Comparison of ENCODE assay signal across 20 cellular contexts in genomic region chr9:4079346-4079745, GRCh38.
DNase-seq lines count a peak whose midpoint lies in the region; ATAC-seq, FAIRE-seq and TF ChIP-seq lines count a peak whose summit lies in the region.
"Had no signal": no experiment of that assay in that cellular context is flagged by ENCODE, and none has a peak within 500 bp of the region (broad histone marks: within the 10 kb centered on the region; RNA-seq: fewer than 3 reads in every experiment).

No MANE protein-coding gene starts in this region.

- H3K4me1 Mint-ChIP-seq in astrocyte (ENCODE audit: low read depth, unreplicated experiment) = peaks cover 35% of the 10 kb centered on the region
- peaks cover 0 to 3% of the 10 kb centered on the region in 2 donors for H3K4me1 Mint-ChIP-seq in natural killer cell

- H3K27me3 Mint-ChIP-seq in astrocyte (ENCODE audit: low read depth, unreplicated experiment) = no peaks in the 10 kb centered on the region
- H3K27me3 Mint-ChIP-seq in natural killer cell (ENCODE audit: low read depth in 2 of 2) = peaks cover 5 to 13% of the 10 kb centered on the region in 2 donors

- H3K4me3 Mint-ChIP-seq in astrocyte (ENCODE audit: unreplicated experiment) (no peak overlapping the region), natural killer cell (no peak overlapping the region)
- H3K4me3 Mint-ChIP-seq: CD4-positive, alpha-beta T cell; GM23338 had no signal

- intact Hi-C loops in HepG2 (cut with micrococcal nuclease; ENCODE audit: unreplicated experiment) = loop anchor here (5.0 kb wide), 3 partner anchors 38 to 288 kb away; no protein-coding TSS in a partner anchor
- intact Hi-C loops in natural killer cell (cut with micrococcal nuclease) = no loop called here
- intact Hi-C loops in adrenal gland (cut with DNase I) = no loop called here

- no peak overlapping the region for H3K9ac ChIP-seq in liver (ENCODE audit: low read depth in 1 of 2, low read length in 2 of 2)
- no peak overlapping the region for H3K9ac ChIP-seq in HepG2 (ENCODE audit: insufficient read depth, low read depth, low read length)
- no peak overlapping the region for H3K9ac ChIP-seq in astrocyte (ENCODE audit: low read length)
- H3K9ac ChIP-seq in mesenchymal stem cell (ENCODE audit: low read length) = no peak overlapping the region

- WGBS in liver = 58% methylated on average over 4 of the region's 4 CpGs
- 23% methylated on average over 3 of the region's 4 CpGs for WGBS in HepG2 (ENCODE audit: low lambda C conversion rate)
- 97% methylated on average over 4 of the region's 4 CpGs for WGBS in mesenchymal stem cell
- 90 to 96% (median 94%) methylated on average over 4 of the region's 4 CpGs for WGBS in adrenal gland, 4 donors

- H2BK120ac ChIP-seq in mesenchymal stem cell (ENCODE audit: low read depth, low read length) = no peak overlapping the region

- ATAC-seq in HepG2 (no peak), natural killer cell (no peak)
- ATAC-seq: GM23338 had no signal

- H3K36me3 Mint-ChIP-seq in astrocyte (ENCODE audit: low read depth, unreplicated experiment) = peaks cover 5% of the 10 kb centered on the region
- no peaks in the 10 kb centered on the region for H3K36me3 Mint-ChIP-seq in natural killer cell

- no peak for TF ChIP-seq EP300 in HepG2 (IDR thresholded peaks at IDR 0.05; ENCODE audit: low read depth in 2 of 2, low read length in 2 of 2)
- no peak for TF ChIP-seq EP300 in HepG2 (CRISPR knock-in tag; IDR thresholded peaks at IDR 0.05; ENCODE audit: borderline replicate concordance)

- H4K8ac ChIP-seq in mesenchymal stem cell (ENCODE audit: low read length) = peak overlapping the region; percentile 30

- H3K79me2 ChIP-seq in HepG2 (ENCODE audit: insufficient read depth, low read length) (no peaks in the 10 kb centered on the region), astrocyte (ENCODE audit: insufficient read depth, low read length) (peaks cover 8% of the 10 kb centered on the region)

- H3K18ac ChIP-seq in mesenchymal stem cell (ENCODE audit: low read depth in 1 of 2, low read length in 2 of 2) = no peak overlapping the region

- TF ChIP-seq CTCF in liver (IDR thresholded peaks at IDR 0.05; ENCODE audit: low read depth, low read length, missing input control) = no peak
- no peak for TF ChIP-seq CTCF in HepG2 (CRISPR knock-in tag; IDR thresholded peaks at IDR 0.05)
- no peak for TF ChIP-seq CTCF in astrocyte (IDR thresholded peaks at IDR 0.05; ENCODE audit: insufficient read depth, low read depth, low read length)
- TF ChIP-seq CTCF in natural killer cell (IDR thresholded peaks at IDR 0.05) = no peak
- TF ChIP-seq CTCF in adrenal gland (IDR thresholded peaks at IDR 0.05) = no peak

- H4K20me1 ChIP-seq in HepG2 (ENCODE audit: insufficient read depth, low read length) = no peaks in the 10 kb centered on the region
- H4K20me1 ChIP-seq in astrocyte (ENCODE audit: insufficient read depth, low read length) = peaks cover 5% of the 10 kb centered on the region

- POLR2A ChIA-PET in HepG2 (lab: Yijun Ruan, JAX) = no interaction called here

- H3K9me3 ChIP-seq in liver (ENCODE audit: control insufficient read depth in 4 of 4, low read length in 3 of 4) (no peaks in the 10 kb centered on the region), HepG2 (ENCODE audit: low read length) (no peaks in the 10 kb centered on the region), astrocyte (ENCODE audit: insufficient read depth, low read depth, low read length) (no peaks in the 10 kb centered on the region), mesenchymal stem cell (ENCODE audit: control insufficient read depth, low read length) (no peaks in the 10 kb centered on the region), adrenal gland (replicated peaks in 1 of 3) (no peaks in the 10 kb centered on the region)

- TF ChIP-seq RAD21 in liver (IDR thresholded peaks at IDR 0.05) (no peak), HepG2 (CRISPR knock-in tag; IDR thresholded peaks at IDR 0.05) (no peak)

- H3K4ac ChIP-seq in mesenchymal stem cell (ENCODE audit: low read depth in 1 of 2, low read length in 2 of 2) = no peak overlapping the region

- H2AK5ac ChIP-seq in mesenchymal stem cell (ENCODE audit: low read length, severe bottlenecking) = no peak overlapping the region

- H3K9me3 Mint-ChIP-seq in astrocyte (ENCODE audit: unreplicated experiment) (no peaks in the 10 kb centered on the region), natural killer cell (peaks cover 0 to under 1% of the 10 kb centered on the region in 2 donors)
- H3K9me3 Mint-ChIP-seq: GM23338 had no signal

- no peak overlapping the region for H4K91ac ChIP-seq in mesenchymal stem cell (ENCODE audit: low read length)

- no peak overlapping the region for H3K4me2 ChIP-seq in HepG2 (ENCODE audit: low read depth, low read length)
- H3K4me2 ChIP-seq in astrocyte (ENCODE audit: low read length) = no peak overlapping the region
- H3K4me2 ChIP-seq in mesenchymal stem cell (ENCODE audit: low read length, poor library complexity, severe bottlenecking) = no peak overlapping the region
- H3K4me2 ChIP-seq: GM23338 had no signal

- no peak overlapping the region for H3K14ac ChIP-seq in mesenchymal stem cell (ENCODE audit: low read length in 2 of 2)

- no peak overlapping the region for H3K4me3 ChIP-seq in liver (ENCODE audit: low read depth in 1 of 3, low read length in 3 of 3)
- no peak overlapping the region for H3K4me3 ChIP-seq in HepG2 (replicated peaks in 1 of 3; ENCODE audit: insufficient read depth in 1 of 3, low read depth in 2 of 3, low read length in 3 of 3)
- H3K4me3 ChIP-seq in astrocyte (ENCODE audit: insufficient read depth, low read depth, low read length) = no peak overlapping the region
- H3K4me3 ChIP-seq in mesenchymal stem cell (ENCODE audit: insufficient read depth in 1 of 2, low read depth in 1 of 2, low read length in 2 of 2) = no peak overlapping the region
- no peak overlapping the region for H3K4me3 ChIP-seq in adrenal gland
- H3K4me3 ChIP-seq: GM23338 had no signal

- H3K4me1 ChIP-seq in liver (ENCODE audit: control insufficient read depth in 4 of 4, insufficient read depth in 4 of 4, low read length in 3 of 4) (peaks cover 0 to 6% (median 3%) of the 10 kb centered on the region in 4 donors), HepG2 (ENCODE audit: insufficient read depth, low read length) (no peaks in the 10 kb centered on the region), astrocyte (ENCODE audit: insufficient read depth, low read length) (peaks cover 3% of the 10 kb centered on the region), mesenchymal stem cell (ENCODE audit: control insufficient read depth, insufficient read depth, low read depth, low read length) (peaks cover 6% of the 10 kb centered on the region), adrenal gland (replicated peaks in 1 of 2) (no peaks in the 10 kb centered on the region)

- H2BK15ac ChIP-seq in mesenchymal stem cell (ENCODE audit: low read depth, poor library complexity, severe bottlenecking) = no peak overlapping the region

- TF ChIP-seq POLR2A in HepG2 (IDR thresholded peaks at IDR 0.05; ENCODE audit: insufficient read depth in 1 of 2, low read depth in 2 of 2, low read length in 2 of 2) (no peak), adrenal gland (IDR thresholded peaks at IDR 0.05) (no peak)

- H3K27ac Mint-ChIP-seq in astrocyte (ENCODE audit: unreplicated experiment) (peak overlapping the region; percentile 9), natural killer cell (no peak overlapping the region)
- H3K27ac Mint-ChIP-seq: CD4-positive, alpha-beta T cell; GM23338 had no signal

- FAIRE-seq in HepG2 (lab: Jason Lieb, UNC) = no peak
- no peak for FAIRE-seq in astrocyte (lab: Jason Lieb, UNC)
- FAIRE-seq: GM12892, GM18507, HTR-8/SVneo had no signal

- no peak overlapping the region for H2BK5ac ChIP-seq in mesenchymal stem cell (ENCODE audit: low read depth, low read length, poor library complexity, severe bottlenecking)

- DNase-seq in HepG2 (ENCODE audit: low spot score) (no peak), astrocyte (ENCODE audit: low read depth) (no peak), mesenchymal stem cell (no peak), natural killer cell (no peak), adrenal gland (no peak), Kasumi-1 (lab: John Stamatoyannopoulos, UW) (no peak), MV-4-11 (lab: John Stamatoyannopoulos, UW) (no peak)
- DNase-seq: ACHN; AML-193; CD4-positive, alpha-beta T cell; DMS153; DMS79; GDM1; H7 had no signal

- no peak overlapping the region for H2BK12ac ChIP-seq in mesenchymal stem cell (ENCODE audit: low read length in 2 of 2)

- in situ Hi-C loops in HepG2 (cut with HindIII; ENCODE audit: extremely low pct_ligation_motif_present, low pct_unique_long_range_greater_than_20kb) = no loop called here

- no TSS peak for BruUV-seq in HepG2 (replicated peaks; lab: Mats Ljungman, UMichigan)

- no peak overlapping the region for H2AFZ ChIP-seq in HepG2 (ENCODE audit: low read length)
- H2AFZ ChIP-seq in astrocyte (ENCODE audit: low read depth, low read length) = no peak overlapping the region
- no peak overlapping the region for H2AFZ ChIP-seq in mesenchymal stem cell (ENCODE audit: low read depth, low read length)
- H2AFZ ChIP-seq: GM23338 had no signal

- H3K27me3 ChIP-seq in liver (ENCODE audit: control insufficient read depth in 4 of 4, insufficient read depth in 4 of 4, low read length in 3 of 4) (no peaks in the 10 kb centered on the region), HepG2 (ENCODE audit: control insufficient read depth in 1 of 2, insufficient read depth in 2 of 2, low read length in 2 of 2) (0 out of 5 replicates have a peak, but pooled peaks cover 0 to 1% of the 10 kb centered on the region in 2 experiments), astrocyte (ENCODE audit: insufficient read depth, low read length) (no peaks in the 10 kb centered on the region), mesenchymal stem cell (ENCODE audit: control insufficient read depth in 1 of 2, insufficient read depth in 1 of 2, low read length in 2 of 2) (no peaks in the 10 kb centered on the region), adrenal gland (no peaks in the 10 kb centered on the region)

- no peaks in the 10 kb centered on the region for H3K36me3 ChIP-seq in liver (ENCODE audit: control insufficient read depth in 4 of 4, insufficient read depth in 3 of 4, low read depth in 1 of 4, low read length in 3 of 4)
- H3K36me3 ChIP-seq in HepG2 (replicated peaks in 1 of 2; ENCODE audit: control insufficient read depth in 1 of 2, insufficient read depth in 2 of 2, low read length in 2 of 2) = no peaks in the 10 kb centered on the region
- H3K36me3 ChIP-seq in astrocyte (ENCODE audit: insufficient read depth, low read length) = no peaks in the 10 kb centered on the region
- peaks cover 3 to 5% of the 10 kb centered on the region in 2 experiments for H3K36me3 ChIP-seq in mesenchymal stem cell (ENCODE audit: control insufficient read depth in 1 of 2, insufficient read depth in 2 of 2, low read depth in 1 of 2, low read length in 2 of 2)
- H3K36me3 ChIP-seq in adrenal gland (replicated peaks in 1 of 2) = no peaks in the 10 kb centered on the region

- H3K79me1 ChIP-seq in mesenchymal stem cell (replicated peaks; ENCODE audit: low read length, poor library complexity, severe bottlenecking) = peaks cover 24% of the 10 kb centered on the region

- no peak overlapping the region for H3K27ac ChIP-seq in liver (ENCODE audit: low read depth in 1 of 2, low read length in 2 of 2)
- H3K27ac ChIP-seq in HepG2 (ENCODE audit: extremely low read length, insufficient read depth, low read length) = no peak overlapping the region
- H3K27ac ChIP-seq in astrocyte (ENCODE audit: low read depth, low read length) = no peak overlapping the region
- H3K27ac ChIP-seq in mesenchymal stem cell (ENCODE audit: low read length, poor library complexity, severe bottlenecking) = no peak overlapping the region
- no peak overlapping the region for H3K27ac ChIP-seq in adrenal gland
- H3K27ac ChIP-seq: C4-2B had no signal

- CTCF ChIA-PET in HepG2 (lab: Yijun Ruan, JAX; ENCODE audit: low intra/inter-chr PET ratio, low total read pairs) = no interaction called here

- H3K23ac ChIP-seq in mesenchymal stem cell (ENCODE audit: low read length in 2 of 2) = no peak overlapping the region
